ENCODE assay signal across 39 cellular contexts in genomic region chr18:74832381-74832780, GRCh38.
"Had no signal": no experiment of that assay in that cellular context is flagged by ENCODE, and none has a peak within 500 bp of the region (broad histone marks: within the 10 kb centered on the region; RNA-seq: fewer than 3 reads in every experiment).

No MANE protein-coding gene starts in this region.

- H3K36me3 ChIP-seq: adrenal gland, brain microvascular endothelial cell, breast epithelium, cardiac muscle cell had no signal

- FAIRE-seq: TTC549 had no signal

- H3K4me3 Mint-ChIP-seq: activated B cell treated with CpG ODN at 0.5 μM for 24 hours; activated CD4-positive, alpha-beta memory T cell treated with anti-CD3 and anti-CD28 coated beads for 36 hours; activated CD4-positive, alpha-beta T cell treated with anti-CD3 and anti-CD28 coated beads, Interleukin-2, amount 10 ng/mL, durations not matched to agents 24 days and 14 days; activated CD8-positive, alpha-beta T cell treated with anti-CD3 and anti-CD28 coated beads for 36 hours; activated naive CD4-positive, alpha-beta T cell treated with anti-CD3 and anti-CD28 coated beads for 36 hours; activated naive CD8-positive, alpha-beta T cell treated with anti-CD3 and anti-CD28 coated beads for 36 hours; activated T-cell treated with anti-CD3 and anti-CD28 coated beads, Interleukin-2, amount 50 U/mL, for 4 hours; activated T-cell treated with anti-CD3 and anti-CD28 coated beads, Interleukin-2, amount 50 U/mL, for 72 hours; activated T-helper 1 cell treated with anti-CD3 and anti-CD28 coated beads, Interleukin-12 subunit alpha, Interleukin-12 subunit beta, Interleukin-2, Interleukin-4 antibody, amounts not matched to agents 30 ng/mL and 10 ng/mL and 1 ng/mL, durations not matched to agents 14 hours and 24 hours and 36 hours; activated T-helper 17 cell treated with anti-CD3 and anti-CD28 coated beads, Interleukin-2, amount 50 U/mL, for 72 hours; central memory CD8-positive, alpha-beta T cell; T-helper 1 cell treated with Interleukin-12 subunit alpha and Interleukin-12 subunit beta and Interleukin-4 antibody, amounts not matched to agents 30 μg/mL and 1 μg/mL, for 36 hours; T-helper 2 cell treated with Interferon-gamma antibody and Interleukin-4, amounts not matched to agents 5 μg/mL and 100 μg/mL, for 36 hours had no signal

- H3K4me1 ChIP-seq: adrenal gland, body of pancreas, breast epithelium had no signal

- H3K27me3 ChIP-seq: adrenal gland, body of pancreas, brain microvascular endothelial cell, breast epithelium, cardiac muscle cell had no signal

- ATAC-seq: activated CD8-positive, alpha-beta T cell treated with anti-CD3 and anti-CD28 coated beads for 36 hours; activated T-cell treated with anti-CD3 and anti-CD28 coated beads, Interleukin-2, amount 50 U/mL, for 4 hours; activated T-cell treated with anti-CD3 and anti-CD28 coated beads, Interleukin-2, amount 50 U/mL, for 72 hours; activated T-helper 17 cell treated with anti-CD3 and anti-CD28 coated beads, Interleukin-2, amount 50 U/mL, for 72 hours; body of pancreas had no signal

- H3K9me3 Mint-ChIP-seq: activated B cell treated with CpG ODN at 0.5 μM for 24 hours; activated CD4-positive, alpha-beta memory T cell treated with anti-CD3 and anti-CD28 coated beads for 36 hours; activated CD4-positive, alpha-beta T cell treated with anti-CD3 and anti-CD28 coated beads, Interleukin-2, amount 10 ng/mL, durations not matched to agents 24 days and 14 days; activated CD8-positive, alpha-beta T cell treated with anti-CD3 and anti-CD28 coated beads for 36 hours; activated naive CD4-positive, alpha-beta T cell treated with anti-CD3 and anti-CD28 coated beads for 36 hours; activated naive CD4-positive, alpha-beta T cell treated with anti-CD3 and anti-CD28 coated beads, Interleukin-2, amount 50 U/mL, for 72 hours; activated naive CD8-positive, alpha-beta T cell treated with anti-CD3 and anti-CD28 coated beads for 36 hours; activated T-cell treated with anti-CD3 and anti-CD28 coated beads, Interleukin-2, amount 50 U/mL, for 4 hours; activated T-cell treated with anti-CD3 and anti-CD28 coated beads, Interleukin-2, amount 50 U/mL, for 72 hours; activated T-helper 1 cell treated with anti-CD3 and anti-CD28 coated beads, Interleukin-12 subunit alpha, Interleukin-12 subunit beta, Interleukin-2, Interleukin-4 antibody, amounts not matched to agents 30 ng/mL and 10 ng/mL and 1 ng/mL, durations not matched to agents 14 hours and 24 hours and 36 hours; activated T-helper 17 cell treated with anti-CD3 and anti-CD28 coated beads, Interleukin-2, amount 50 U/mL, for 72 hours; central memory CD8-positive, alpha-beta T cell; T-helper 1 cell treated with Interleukin-12 subunit alpha and Interleukin-12 subunit beta and Interleukin-4 antibody, amounts not matched to agents 30 μg/mL and 1 μg/mL, for 36 hours; T-helper 2 cell treated with Interferon-gamma antibody and Interleukin-4, amounts not matched to agents 5 μg/mL and 100 μg/mL, for 36 hours had no signal

- H3K4me1 Mint-ChIP-seq: activated B cell treated with CpG ODN at 0.5 μM for 24 hours had no signal

- H3K27ac Mint-ChIP-seq: activated B cell treated with CpG ODN at 0.5 μM for 24 hours; activated CD4-positive, alpha-beta memory T cell treated with anti-CD3 and anti-CD28 coated beads for 36 hours; activated CD4-positive, alpha-beta T cell treated with anti-CD3 and anti-CD28 coated beads, Interleukin-2, amount 10 ng/mL, durations not matched to agents 24 days and 14 days; activated CD8-positive, alpha-beta T cell treated with anti-CD3 and anti-CD28 coated beads for 36 hours; activated naive CD4-positive, alpha-beta T cell treated with anti-CD3 and anti-CD28 coated beads for 36 hours; activated naive CD8-positive, alpha-beta T cell treated with anti-CD3 and anti-CD28 coated beads for 36 hours; activated T-cell treated with anti-CD3 and anti-CD28 coated beads, Interleukin-2, amount 50 U/mL, for 72 hours; activated T-helper 1 cell treated with anti-CD3 and anti-CD28 coated beads, Interleukin-12 subunit alpha, Interleukin-12 subunit beta, Interleukin-2, Interleukin-4 antibody, amounts not matched to agents 30 ng/mL and 10 ng/mL and 1 ng/mL, durations not matched to agents 14 hours and 24 hours and 36 hours; T-helper 1 cell treated with Interleukin-12 subunit alpha and Interleukin-12 subunit beta and Interleukin-4 antibody, amounts not matched to agents 30 μg/mL and 1 μg/mL, for 36 hours; T-helper 2 cell treated with Interferon-gamma antibody and Interleukin-4, amounts not matched to agents 5 μg/mL and 100 μg/mL, for 36 hours had no signal

- H3K4me3 ChIP-seq: adrenal gland, body of pancreas, breast epithelium, cardiac muscle cell had no signal

- H3K27me3 Mint-ChIP-seq: activated B cell treated with CpG ODN at 0.5 μM for 24 hours; activated CD4-positive, alpha-beta memory T cell treated with anti-CD3 and anti-CD28 coated beads for 36 hours; activated CD4-positive, alpha-beta T cell treated with anti-CD3 and anti-CD28 coated beads, Interleukin-2, amount 10 ng/mL, durations not matched to agents 24 days and 14 days; activated CD8-positive, alpha-beta T cell treated with anti-CD3 and anti-CD28 coated beads for 36 hours; activated naive CD8-positive, alpha-beta T cell treated with anti-CD3 and anti-CD28 coated beads for 36 hours; activated T-helper 17 cell treated with anti-CD3 and anti-CD28 coated beads, Interleukin-2, amount 50 U/mL, for 72 hours; central memory CD8-positive, alpha-beta T cell had no signal

- H3K9me3 ChIP-seq: adrenal gland, body of pancreas, breast epithelium had no signal

- H3K27ac ChIP-seq: adrenal gland, body of pancreas, brain microvascular endothelial cell, breast epithelium, cardiac muscle cell, VCaP had no signal

- DNase-seq: activated B cell treated with CpG ODN at 0.5 μM for 24 hours; activated CD4-positive, alpha-beta memory T cell treated with anti-CD3 and anti-CD28 coated beads for 36 hours; activated CD4-positive, alpha-beta T cell treated with anti-CD3 and anti-CD28 coated beads for 4 hours; activated CD4-positive, alpha-beta T cell treated with anti-CD3 and anti-CD28 coated beads, Interleukin-2, amount 10 ng/mL, durations not matched to agents 24 days and 14 days; activated CD4-positive, alpha-beta T cell treated with anti-CD3 and anti-CD28 coated beads, Interleukin-2, amount 50 U/mL, for 1 hour; activated CD4-positive, alpha-beta T cell treated with anti-CD3 and anti-CD28 coated beads, Interleukin-2, amount 50 U/mL, for 4 hours; activated CD4-positive, CD25-positive, alpha-beta regulatory T cell treated with anti-CD3 and anti-CD28 coated beads, Interleukin-2, amount 50 U/mL, for 72 hours; activated CD8-positive, alpha-beta memory T cell treated with anti-CD3 and anti-CD28 coated beads, Interleukin-2, amount 50 U/mL, for 4 hours; activated CD8-positive, alpha-beta T cell treated with anti-CD3 and anti-CD28 coated beads for 36 hours; activated effector memory CD4-positive, alpha-beta T cell treated with anti-CD3 and anti-CD28 coated beads, Interleukin-2, amount 50 U/mL, for 16 hours; activated gamma-delta T cell treated with Interleukin-2 at 50 U/mL for 16 hours; activated naive CD4-positive, alpha-beta T cell; activated naive CD4-positive, alpha-beta T cell treated with anti-CD3 and anti-CD28 coated beads for 36 hours; activated naive CD4-positive, alpha-beta T cell treated with anti-CD3 and anti-CD28 coated beads, Interleukin-2, amount 50 U/mL, for 16 hours; activated naive CD8-positive, alpha-beta T cell treated with anti-CD3 and anti-CD28 coated beads for 36 hours; activated T-cell treated with anti-CD3 and anti-CD28 coated beads for 4 hours; activated T-cell treated with anti-CD3 and anti-CD28 coated beads, Interleukin-2, amount 50 U/mL, for 1 hour; activated T-cell treated with anti-CD3 and anti-CD28 coated beads, Interleukin-2, amount 50 U/mL, for 4 hours; activated T-cell treated with anti-CD3 and anti-CD28 coated beads, Interleukin-2, amount 50 U/mL, for 72 hours; adrenal gland; amniotic stem cell; aorta; body of pancreas; caudate nucleus; cerebellar nuclear complex; T-helper 1 cell; T-helper 2 cell; T-helper 9 cell had no signal
